Comparison of ENCODE assay signal across 21 cellular contexts in the genomic region with DNA sequence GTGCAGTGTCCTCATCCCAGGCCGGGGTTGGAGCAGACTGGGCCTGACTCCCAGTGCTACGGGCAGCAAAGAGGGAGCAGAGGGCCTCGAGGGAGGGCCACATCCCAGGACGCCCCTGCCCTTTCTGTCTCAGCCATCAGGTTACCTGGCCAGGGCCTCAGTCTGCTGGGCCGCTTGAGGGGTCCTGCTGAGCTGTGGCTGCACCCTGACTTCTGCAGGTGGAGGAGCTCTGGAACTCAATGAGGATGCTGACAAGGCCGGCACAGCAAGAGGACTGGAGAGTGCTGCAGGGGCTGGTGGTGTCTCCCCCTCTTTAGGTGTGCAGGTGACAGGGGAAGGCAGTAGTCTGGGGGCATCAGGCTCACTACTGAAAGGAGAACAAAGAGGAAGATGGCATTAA. TPM values are rescaled to one million over a fixed set of nuclear protein-coding genes. Genes with fewer than 3 reads are reported as not detected.
DNase-seq lines count a peak whose midpoint lies in the region; ATAC-seq, FAIRE-seq and TF ChIP-seq lines count a peak whose summit lies in the region.
"Had no signal": no experiment of that assay in that cellular context is flagged by ENCODE, and none has a peak within 500 bp of the region (broad histone marks: within the 10 kb centered on the region; RNA-seq: fewer than 3 reads in every experiment).

No MANE protein-coding gene starts in this region.

- ATAC-seq in T-cell (replicated peaks in 1 of 4): no peak
- no peak for ATAC-seq in gastrocnemius medialis
- ATAC-seq: PC-3 had no signal

- no peak for FAIRE-seq in frontal cortex (lab: Jason Lieb, UNC)
- FAIRE-seq: G401.6, GM12892 had no signal

- peaks cover 16% of the 10 kb centered on the region for H3K36me3 Mint-ChIP-seq in T-helper 2 cell treated with Interferon-gamma antibody and Interleukin-4, amounts not matched to agents 5 μg/mL and 100 μg/mL, for 36 hours (ENCODE audit: low read depth)
- H3K36me3 Mint-ChIP-seq in T-cell (no peaks in the 10 kb centered on the region), progenitor cell of endocrine pancreas (ENCODE audit: insufficient read depth) (peaks cover 11% of the 10 kb centered on the region)
- H3K36me3 Mint-ChIP-seq in activated CD4-positive, alpha-beta T cell treated with anti-CD3 and anti-CD28 coated beads, Interleukin-2, amount 10 ng/mL, durations not matched to agents 7 days and 5 days (ENCODE audit: low read depth): peaks cover 19% of the 10 kb centered on the region

- H3K27me3 Mint-ChIP-seq in T-helper 2 cell treated with Interferon-gamma antibody and Interleukin-4, amounts not matched to agents 5 μg/mL and 100 μg/mL, for 36 hours (ENCODE audit: low read depth): no peaks in the 10 kb centered on the region
- H3K27me3 Mint-ChIP-seq in T-cell: no peaks in the 10 kb centered on the region
- peaks cover 3% of the 10 kb centered on the region for H3K27me3 Mint-ChIP-seq in progenitor cell of endocrine pancreas
- no peaks in the 10 kb centered on the region for H3K27me3 Mint-ChIP-seq in activated CD4-positive, alpha-beta T cell treated with anti-CD3 and anti-CD28 coated beads, Interleukin-2, amount 10 ng/mL, durations not matched to agents 7 days and 5 days
- H3K27me3 Mint-ChIP-seq: CD8-positive, alpha-beta memory T cell had no signal

- no peaks in the 10 kb centered on the region for H3K9me3 Mint-ChIP-seq in T-helper 2 cell treated with Interferon-gamma antibody and Interleukin-4, amounts not matched to agents 5 μg/mL and 100 μg/mL, for 36 hours
- H3K9me3 Mint-ChIP-seq in T-cell: no peaks in the 10 kb centered on the region
- H3K9me3 Mint-ChIP-seq in progenitor cell of endocrine pancreas (ENCODE audit: low read depth): no peaks in the 10 kb centered on the region
- H3K9me3 Mint-ChIP-seq in activated CD4-positive, alpha-beta T cell treated with anti-CD3 and anti-CD28 coated beads, Interleukin-2, amount 10 ng/mL, durations not matched to agents 7 days and 5 days: no peaks in the 10 kb centered on the region
- H3K9me3 Mint-ChIP-seq: CD8-positive, alpha-beta memory T cell had no signal

- in situ Hi-C loops in gastrocnemius medialis (cut with MboI; ENCODE audit: low sequenced_read_pairs in 4 of 4): no loop called here

- H3K27ac Mint-ChIP-seq in T-helper 2 cell treated with Interferon-gamma antibody and Interleukin-4, amounts not matched to agents 5 μg/mL and 100 μg/mL, for 36 hours: peak overlapping the region; percentile 78
- H3K27ac Mint-ChIP-seq in T-cell (peak overlapping the region; percentile 73 to 74), progenitor cell of endocrine pancreas (peak overlapping the region; percentile 77)
- no peak overlapping the region for H3K27ac Mint-ChIP-seq in activated CD4-positive, alpha-beta T cell treated with anti-CD3 and anti-CD28 coated beads, Interleukin-2, amount 10 ng/mL, durations not matched to agents 7 days and 5 days

- H3K27me3 ChIP-seq in gastrocnemius medialis: no peaks in the 10 kb centered on the region
- H3K27me3 ChIP-seq: BE2C had no signal

- no peaks in the 10 kb centered on the region for H3K9me3 ChIP-seq in gastrocnemius medialis
- H3K9me3 ChIP-seq: BE2C had no signal

- intact Hi-C loops in gastrocnemius medialis (cut with DNase I; ENCODE audit: low total_unique reads): no loop called here

- CTCF ChIA-PET in T-cell (lab: Charles Lee): no interaction called here
- CTCF ChIA-PET in activated CD4-positive, alpha-beta T cell treated with anti-CD3 and anti-CD28 coated beads, Interleukin-2, amount 10 ng/mL, durations not matched to agents 7 days and 5 days (lab: Charles Lee): interaction anchor here (1.5 kb wide), 1 partner anchor 24 kb away, joined by 3 read pairs; no protein-coding TSS in a partner anchor

- no peak overlapping the region for H3K27ac ChIP-seq in gastrocnemius medialis
- H3K27ac ChIP-seq: GM23248 had no signal

- TF ChIP-seq CTCF in progenitor cell of endocrine pancreas (IDR thresholded peaks at IDR 0.05; ENCODE audit: unreplicated experiment) (no peak), gastrocnemius medialis (IDR thresholded peaks at IDR 0.05 in 4 of 5, conservative IDR thresholded peaks at IDR 0.05 in 1 of 5) (no peak)

- DNase-seq in T-helper 2 cell treated with Interferon-gamma antibody and Interleukin-4, amounts not matched to agents 5 μg/mL and 100 μg/mL, for 36 hours (ENCODE audit: low spot score): no peak
- no peak for DNase-seq in T-helper 2 cell
- DNase-seq in T-cell: no peak
- DNase-seq in ecto neural progenitor cell (ENCODE audit: low spot score): peak; percentile 8
- DNase-seq in progenitor cell of endocrine pancreas (ENCODE audit: low spot score, unreplicated experiment): no peak
- no peak for DNase-seq in activated CD4-positive, alpha-beta T cell treated with anti-CD3 and anti-CD28 coated beads, Interleukin-2, amount 10 ng/mL, durations not matched to agents 7 days and 5 days
- no peak for DNase-seq in gastrocnemius medialis
- no peak for DNase-seq in frontal cortex (ENCODE audit: low spot score in 2 of 2)
- DNase-seq: 8988T; BE2C; CD8-positive, alpha-beta memory T cell; DND-41; GM23248; HCEC 1CT; NCI-H1048; NCI-H2081 treated with DMSO at 0.1 percent for 48 hours; NCI-H510A treated with DMSO at 0.1 percent for 48 hours; NCI-H82; PC-3 had no signal

- TF ChIP-seq POLR2A in gastrocnemius medialis (IDR thresholded peaks at IDR 0.05): no peak

- H3K4me1 Mint-ChIP-seq in T-helper 2 cell treated with Interferon-gamma antibody and Interleukin-4, amounts not matched to agents 5 μg/mL and 100 μg/mL, for 36 hours (ENCODE audit: low read depth): peaks cover 19% of the 10 kb centered on the region
- peaks cover 35 to 43% (median 35%) of the 10 kb centered on the region in 3 donors for H3K4me1 Mint-ChIP-seq in T-cell
- peaks cover 15% of the 10 kb centered on the region for H3K4me1 Mint-ChIP-seq in progenitor cell of endocrine pancreas (ENCODE audit: low read depth)
- H3K4me1 Mint-ChIP-seq in activated CD4-positive, alpha-beta T cell treated with anti-CD3 and anti-CD28 coated beads, Interleukin-2, amount 10 ng/mL, durations not matched to agents 7 days and 5 days: peaks cover 41% of the 10 kb centered on the region

- H3K4me1 ChIP-seq in gastrocnemius medialis: peaks cover 13 to 23% of the 10 kb centered on the region in 2 donors
- H3K4me1 ChIP-seq: BE2C had no signal

- no peak overlapping the region for H3K4me3 Mint-ChIP-seq in T-helper 2 cell treated with Interferon-gamma antibody and Interleukin-4, amounts not matched to agents 5 μg/mL and 100 μg/mL, for 36 hours
- H3K4me3 Mint-ChIP-seq in T-cell (no peak overlapping the region), progenitor cell of endocrine pancreas (ENCODE audit: low read depth) (no peak overlapping the region)
- H3K4me3 Mint-ChIP-seq in activated CD4-positive, alpha-beta T cell treated with anti-CD3 and anti-CD28 coated beads, Interleukin-2, amount 10 ng/mL, durations not matched to agents 7 days and 5 days: no peak overlapping the region

- POLR2A ChIA-PET in T-cell (lab: Charles Lee): no interaction called here
- POLR2A ChIA-PET in activated CD4-positive, alpha-beta T cell treated with anti-CD3 and anti-CD28 coated beads, Interleukin-2, amount 10 ng/mL, durations not matched to agents 7 days and 5 days (lab: Charles Lee): no interaction called here

- H3K36me3 ChIP-seq in gastrocnemius medialis: peaks cover 0 to 5% of the 10 kb centered on the region in 2 donors

- no peak overlapping the region for H3K4me3 ChIP-seq in gastrocnemius medialis
- H3K4me3 ChIP-seq: GM23248 had no signal

RNA-seq across cellular contexts. Expression of gene ZNF692, which starts 3.3 kb away (rescaled TPM):
- total RNA-seq in T-cell (10 to 100 TPM; 53.9 to 88.1 (median 78.7) TPM), progenitor cell of endocrine pancreas (107 and 109 TPM in 2 replicates), gastrocnemius medialis (10 to 100 TPM in 3 of 4 donors, 1 to 10 TPM in 1; 8.0 to 38.0 (median 13.9) TPM), frontal cortex (19.6 TPM)
- 10 to 100 TPM; 55.5 to 57.6 TPM for total RNA-seq in activated CD4-positive, alpha-beta T cell treated with anti-CD3 and anti-CD28 coated beads, Interleukin-2, amount 10 ng/mL, durations not matched to agents 7 days and 5 days

RNA-seq across cellular contexts. Expression of gene ZNF672, which starts 17.6 kb away (rescaled TPM):
- total RNA-seq in T-cell (10 to 100 TPM; 27.7 to 46.7 (median 42.1) TPM), progenitor cell of endocrine pancreas (36.8 and 37.2 TPM in 2 replicates), gastrocnemius medialis (10 to 100 TPM; 41.9 to 81.0 (median 59.0) TPM), frontal cortex (14.7 TPM)
- total RNA-seq in activated CD4-positive, alpha-beta T cell treated with anti-CD3 and anti-CD28 coated beads, Interleukin-2, amount 10 ng/mL, durations not matched to agents 7 days and 5 days: 10 to 100 TPM; 46.5 to 56.9 TPM

RNA-seq across cellular contexts. Expression of gene SH3BP5L, which starts 29.9 kb away (rescaled TPM):
- 10 to 100 TPM; 16.8 to 41.4 (median 36.3) TPM for total RNA-seq in T-cell
- total RNA-seq in progenitor cell of endocrine pancreas: 32.5 and 35.1 TPM in 2 replicates
- 10 to 100 TPM; 29.7 to 32.7 TPM for total RNA-seq in activated CD4-positive, alpha-beta T cell treated with anti-CD3 and anti-CD28 coated beads, Interleukin-2, amount 10 ng/mL, durations not matched to agents 7 days and 5 days
- 10 to 100 TPM; 15.7 to 26.4 (median 22.8) TPM for total RNA-seq in gastrocnemius medialis
- 31.4 TPM for total RNA-seq in frontal cortex

RNA-seq across cellular contexts. Expression of gene PGBD2, which starts 50.5 kb away (rescaled TPM):
- total RNA-seq in T-cell: 10 to 100 TPM in 3 of 5 donors, 1 to 10 TPM in 2; 5.0 to 15.8 (median 11.4) TPM
- 16.0 and 16.6 TPM in 2 replicates for total RNA-seq in progenitor cell of endocrine pancreas
- 1 to 10 TPM; 4.1 to 5.1 TPM for total RNA-seq in activated CD4-positive, alpha-beta T cell treated with anti-CD3 and anti-CD28 coated beads, Interleukin-2, amount 10 ng/mL, durations not matched to agents 7 days and 5 days
- 1 to 10 TPM in 3 of 4 donors, under 1 TPM in 1; 0.22 to 2.8 (median 2.0) TPM for total RNA-seq in gastrocnemius medialis
- total RNA-seq in frontal cortex: 11.0 TPM
